Comparison of ENCODE assay signal across 29 cellular contexts in the genomic region with DNA sequence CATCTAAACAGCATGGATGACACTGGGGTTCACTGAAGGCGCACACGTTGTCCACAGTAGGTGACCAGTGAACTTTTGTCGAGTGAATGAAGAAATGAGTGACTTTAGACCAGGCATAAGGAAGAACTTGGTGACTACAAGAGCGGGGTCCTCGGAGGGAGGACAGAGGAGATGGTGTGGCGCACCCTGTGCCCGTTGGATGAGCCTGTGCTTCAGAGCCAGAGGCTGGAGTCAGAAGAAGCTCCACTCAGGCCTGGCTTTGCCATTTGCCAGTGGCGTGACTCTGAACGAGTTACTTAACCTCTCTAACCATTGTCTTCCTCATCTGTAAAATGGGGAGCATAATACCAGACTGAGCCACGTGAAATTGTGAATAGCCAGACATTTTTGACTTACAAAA. TPM values are rescaled to one million over a fixed set of nuclear protein-coding genes. Genes with fewer than 3 reads are reported as not detected.
DNase-seq lines count a peak whose midpoint lies in the region; ATAC-seq, FAIRE-seq and TF ChIP-seq lines count a peak whose summit lies in the region.
"Had no signal": no experiment of that assay in that cellular context is flagged by ENCODE, and none has a peak within 500 bp of the region (broad histone marks: within the 10 kb centered on the region; RNA-seq: fewer than 3 reads in every experiment).

No MANE protein-coding gene starts in this region.

- H3K79me2 ChIP-seq in astrocyte (ENCODE audit: insufficient read depth, low read length), result no peaks in the 10 kb centered on the region

- no peaks in the 10 kb centered on the region for H3K36me3 Mint-ChIP-seq in activated naive CD8-positive, alpha-beta T cell treated with anti-CD3 and anti-CD28 coated beads, Interleukin-2, amount 10 ng/mL, durations not matched to agents 7 days and 5 days
- no peaks in the 10 kb centered on the region for H3K36me3 Mint-ChIP-seq in activated naive CD8-positive, alpha-beta T cell treated with anti-CD3 and anti-CD28 coated beads for 36 hours
- H3K36me3 Mint-ChIP-seq in astrocyte (ENCODE audit: low read depth, unreplicated experiment) (no peaks in the 10 kb centered on the region), glutamatergic neuron (ENCODE audit: unreplicated experiment) (peaks cover 4% of the 10 kb centered on the region)
- H3K36me3 Mint-ChIP-seq: CD4-positive, alpha-beta memory T cell; IgD-negative memory B cell had no signal

- ATAC-seq in activated naive CD8-positive, alpha-beta T cell treated with anti-CD3 and anti-CD28 coated beads, Interleukin-2, amount 10 ng/mL, durations not matched to agents 7 days and 5 days (ENCODE audit: low read depth), result no peak

- no peaks in the 10 kb centered on the region for H3K27me3 ChIP-seq in astrocyte (ENCODE audit: insufficient read depth, low read length)
- H3K27me3 ChIP-seq: BLaER1 treated with 17β-estradiol and CSF1 and Interleukin-3, amounts not matched to agents 10 nM and 100 nM had no signal

- no peak overlapping the region for H3K27ac Mint-ChIP-seq in activated naive CD8-positive, alpha-beta T cell treated with anti-CD3 and anti-CD28 coated beads, Interleukin-2, amount 10 ng/mL, durations not matched to agents 7 days and 5 days
- no peak overlapping the region for H3K27ac Mint-ChIP-seq in activated naive CD8-positive, alpha-beta T cell treated with anti-CD3 and anti-CD28 coated beads for 36 hours
- H3K27ac Mint-ChIP-seq in astrocyte (ENCODE audit: unreplicated experiment) (peak overlapping the region; percentile 36), glutamatergic neuron (ENCODE audit: unreplicated experiment) (no peak overlapping the region)
- H3K27ac Mint-ChIP-seq: GM23338, H9, HFFc6 had no signal

- H3K4me1 Mint-ChIP-seq in activated naive CD8-positive, alpha-beta T cell treated with anti-CD3 and anti-CD28 coated beads, Interleukin-2, amount 10 ng/mL, durations not matched to agents 7 days and 5 days, result peaks cover 2% of the 10 kb centered on the region
- H3K4me1 Mint-ChIP-seq in activated naive CD8-positive, alpha-beta T cell treated with anti-CD3 and anti-CD28 coated beads for 36 hours, result peaks cover 2% of the 10 kb centered on the region
- H3K4me1 Mint-ChIP-seq in astrocyte (ENCODE audit: low read depth, unreplicated experiment), result no peaks in the 10 kb centered on the region
- no peaks in the 10 kb centered on the region for H3K4me1 Mint-ChIP-seq in glutamatergic neuron (ENCODE audit: low read depth, unreplicated experiment)
- H3K4me1 Mint-ChIP-seq: CD4-positive, alpha-beta memory T cell; GM23338; H9 had no signal

- no peak overlapping the region for H3K4me3 Mint-ChIP-seq in activated naive CD8-positive, alpha-beta T cell treated with anti-CD3 and anti-CD28 coated beads, Interleukin-2, amount 10 ng/mL, durations not matched to agents 7 days and 5 days
- no peak overlapping the region for H3K4me3 Mint-ChIP-seq in activated naive CD8-positive, alpha-beta T cell treated with anti-CD3 and anti-CD28 coated beads for 36 hours
- no peak overlapping the region for H3K4me3 Mint-ChIP-seq in astrocyte (ENCODE audit: unreplicated experiment)
- no peak overlapping the region for H3K4me3 Mint-ChIP-seq in glutamatergic neuron (ENCODE audit: unreplicated experiment)
- H3K4me3 Mint-ChIP-seq: CD4-positive, alpha-beta memory T cell; GM23338; H9; HFFc6 had no signal

- FAIRE-seq in astrocyte (lab: Jason Lieb, UNC), result no peak
- FAIRE-seq: A204.1, GM12891 had no signal

- no peak overlapping the region for H3K4me3 ChIP-seq in astrocyte (ENCODE audit: insufficient read depth, low read depth, low read length)
- H3K4me3 ChIP-seq: BLaER1 treated with 17β-estradiol and CSF1 and Interleukin-3, amounts not matched to agents 10 nM and 100 nM; GM23338; PC-9 had no signal

- H3K9me3 Mint-ChIP-seq in activated naive CD8-positive, alpha-beta T cell treated with anti-CD3 and anti-CD28 coated beads, Interleukin-2, amount 10 ng/mL, durations not matched to agents 7 days and 5 days, result no peaks in the 10 kb centered on the region
- no peaks in the 10 kb centered on the region for H3K9me3 Mint-ChIP-seq in activated naive CD8-positive, alpha-beta T cell treated with anti-CD3 and anti-CD28 coated beads for 36 hours
- H3K9me3 Mint-ChIP-seq in astrocyte (ENCODE audit: unreplicated experiment) (peaks cover 12% of the 10 kb centered on the region), glutamatergic neuron (ENCODE audit: unreplicated experiment) (peaks cover 9% of the 10 kb centered on the region)

- no peaks in the 10 kb centered on the region for H4K20me1 ChIP-seq in astrocyte (ENCODE audit: insufficient read depth, low read length)
- H4K20me1 ChIP-seq: BLaER1 treated with 17β-estradiol and CSF1 and Interleukin-3, amounts not matched to agents 10 nM and 100 nM had no signal

- intact Hi-C loops in posterior vena cava (cut with DNase I), result no loop called here

- no peaks in the 10 kb centered on the region for H3K36me3 ChIP-seq in astrocyte (ENCODE audit: insufficient read depth, low read length)
- H3K36me3 ChIP-seq: BLaER1 treated with 17β-estradiol and CSF1 and Interleukin-3, amounts not matched to agents 10 nM and 100 nM had no signal

- no peak overlapping the region for H2AFZ ChIP-seq in astrocyte (ENCODE audit: low read depth, low read length)
- H2AFZ ChIP-seq: GM23338, PC-9 had no signal

- no peak for TF ChIP-seq CTCF in astrocyte (IDR thresholded peaks at IDR 0.05; ENCODE audit: insufficient read depth, low read depth, low read length)
- no peak for TF ChIP-seq CTCF in glutamatergic neuron (IDR thresholded peaks at IDR 0.05; ENCODE audit: partially characterized antibody, unreplicated experiment)

- H3K9ac ChIP-seq in astrocyte (ENCODE audit: low read length), result no peak overlapping the region
- H3K9ac ChIP-seq: BLaER1 treated with 17β-estradiol and CSF1 and Interleukin-3, amounts not matched to agents 10 nM and 100 nM; KMS-11 had no signal

- peaks cover 2% of the 10 kb centered on the region for H3K27me3 Mint-ChIP-seq in activated naive CD8-positive, alpha-beta T cell treated with anti-CD3 and anti-CD28 coated beads, Interleukin-2, amount 10 ng/mL, durations not matched to agents 7 days and 5 days
- H3K27me3 Mint-ChIP-seq in activated naive CD8-positive, alpha-beta T cell treated with anti-CD3 and anti-CD28 coated beads for 36 hours, result peaks cover 3% of the 10 kb centered on the region
- H3K27me3 Mint-ChIP-seq in astrocyte (ENCODE audit: low read depth, unreplicated experiment) (peaks cover 19% of the 10 kb centered on the region), glutamatergic neuron (ENCODE audit: unreplicated experiment) (peaks cover 9% of the 10 kb centered on the region)
- H3K27me3 Mint-ChIP-seq: IgD-negative memory B cell had no signal

- POLR2A ChIA-PET in activated naive CD8-positive, alpha-beta T cell treated with anti-CD3 and anti-CD28 coated beads, Interleukin-2, amount 10 ng/mL, durations not matched to agents 7 days and 5 days (lab: Charles Lee), result no interaction called here

- no peak overlapping the region for H3K4me2 ChIP-seq in astrocyte (ENCODE audit: low read length)
- H3K4me2 ChIP-seq: BLaER1 treated with 17β-estradiol and CSF1 and Interleukin-3, amounts not matched to agents 10 nM and 100 nM; GM23338; KMS-11; PC-9 had no signal

- H3K9me3 ChIP-seq in astrocyte (ENCODE audit: insufficient read depth, low read depth, low read length), result no peaks in the 10 kb centered on the region

- DNase-seq in activated naive CD8-positive, alpha-beta T cell treated with anti-CD3 and anti-CD28 coated beads, Interleukin-2, amount 10 ng/mL, durations not matched to agents 7 days and 5 days, result peak; percentile 21
- no peak for DNase-seq in activated naive CD8-positive, alpha-beta T cell treated with anti-CD3 and anti-CD28 coated beads for 36 hours
- DNase-seq in astrocyte (ENCODE audit: low read depth) (no peak), posterior vena cava (ENCODE audit: low spot score) (peak; percentile 62), glutamatergic neuron (no peak), pons (ENCODE audit: low spot score) (no peak)
- DNase-seq in activated CD4-positive, alpha-beta T cell treated with anti-CD3 and anti-CD28 coated beads for 48 hours, result no peak
- DNase-seq: CD4-positive, alpha-beta memory T cell; COR-L47; DMS79; GF-D8; H9; HFFc6; MM.1S; NCI-H2029; NCI-H446; NCI-H526; NCI-H82; NK-92 treated with Interleukin-12 subunit alpha and Interleukin-12 subunit beta, amount 100 ng/mL, for 24 hours; PC-9; SHP77 had no signal

- H3K4me1 ChIP-seq in astrocyte (ENCODE audit: insufficient read depth, low read length), result no peaks in the 10 kb centered on the region

- H3K27ac ChIP-seq in astrocyte (ENCODE audit: low read depth, low read length), result no peak overlapping the region
- H3K27ac ChIP-seq: BLaER1 treated with 17β-estradiol and CSF1 and Interleukin-3, amounts not matched to agents 10 nM and 100 nM; KMS-11; PC-9 had no signal

RNA-seq across cellular contexts. Expression of a gene that starts 42.2 kb away (rescaled TPM):
- under 1 TPM in 1 of 2 experiments, not detected in 1; 0.06 TPM for total RNA-seq in activated naive CD8-positive, alpha-beta T cell treated with anti-CD3 and anti-CD28 coated beads, Interleukin-2, amount 10 ng/mL, durations not matched to agents 7 days and 5 days
- under 1 TPM; 0.08 to 0.14 TPM for total RNA-seq in activated naive CD8-positive, alpha-beta T cell treated with anti-CD3 and anti-CD28 coated beads for 36 hours
- total RNA-seq in astrocyte, result 0.02 and 0.05 TPM in 2 replicates
- not detected for total RNA-seq in posterior vena cava
- 2.5 TPM for total RNA-seq in glutamatergic neuron (ENCODE audit: unreplicated experiment)
- total RNA-seq: CD4-positive, alpha-beta memory T cell; HFFc6; RPMI7951; SK-MEL-5 had no signal

RNA-seq across cellular contexts. Expression of a gene that starts 48.8 kb away (rescaled TPM):
- 1 to 10 TPM; 3.0 to 3.1 TPM for total RNA-seq in activated naive CD8-positive, alpha-beta T cell treated with anti-CD3 and anti-CD28 coated beads, Interleukin-2, amount 10 ng/mL, durations not matched to agents 7 days and 5 days
- under 1 TPM; 0.26 to 0.29 TPM for total RNA-seq in activated naive CD8-positive, alpha-beta T cell treated with anti-CD3 and anti-CD28 coated beads for 36 hours
- total RNA-seq in astrocyte (0.41 TPM in 1 of 2 replicates, not detected in the other), posterior vena cava (1 to 10 TPM; 3.8 to 9.4 TPM), glutamatergic neuron (ENCODE audit: unreplicated experiment) (not detected)
- total RNA-seq: GM23338, H9, RPMI7951, SK-MEL-5 had no signal

Comparison
In these comparisons a context has a peak if more than half of its experiments do, and no peak if none do; other contexts are left out.
1. DNase-seq: peak in activated naive CD8-positive, alpha-beta T cell treated with anti-CD3 and anti-CD28 coated beads, Interleukin-2, amount 10 ng/mL, durations not matched to agents 7 days and 5 days (single experiment) and posterior vena cava (single experiment); none in activated naive CD8-positive, alpha-beta T cell treated with anti-CD3 and anti-CD28 coated beads for 36 hours (single experiment), astrocyte (single experiment), glutamatergic neuron (single experiment), activated CD4-positive, alpha-beta T cell treated with anti-CD3 and anti-CD28 coated beads for 48 hours (single experiment) and pons (single experiment).